ENCODE assay signal across 8 cellular contexts in the genomic region with DNA sequence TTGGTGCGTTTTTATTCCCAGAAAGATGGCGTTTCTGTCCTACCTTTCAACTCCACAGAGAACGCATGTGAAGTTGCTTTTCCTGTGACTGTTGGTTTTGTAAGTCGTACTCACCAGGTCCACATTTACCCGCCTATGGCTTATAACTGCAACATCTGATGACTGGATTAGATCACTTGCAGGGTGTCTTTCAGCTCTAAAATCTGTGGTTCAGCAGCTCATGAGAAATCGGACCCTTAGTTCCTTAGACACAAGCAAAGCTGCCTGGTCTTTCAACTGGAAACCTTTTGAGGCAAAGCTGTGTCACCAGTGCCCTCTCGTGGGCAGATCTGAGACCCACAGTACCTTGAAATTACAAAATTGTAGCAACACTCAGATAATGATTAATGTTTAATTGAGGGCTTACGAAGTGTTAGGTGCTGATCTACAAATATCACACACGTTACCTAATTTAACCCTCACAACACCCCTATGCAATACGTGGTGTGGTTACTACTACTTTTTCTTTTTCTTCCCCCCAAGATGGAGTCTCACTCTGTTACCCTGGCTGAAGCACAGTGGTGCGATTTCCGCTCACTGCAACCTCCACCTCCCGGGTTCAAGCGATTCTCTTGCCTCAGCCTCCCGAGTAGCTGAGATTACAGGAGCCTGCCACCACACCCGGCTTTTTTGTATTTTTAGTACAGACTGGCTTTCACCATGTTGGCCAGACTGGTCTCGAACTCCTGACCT.
DNase-seq lines count a peak whose midpoint lies in the region; ATAC-seq and TF ChIP-seq lines count a peak whose summit lies in the region.

No MANE protein-coding gene starts in this region.

- H3K27ac Mint-ChIP-seq in CD8-positive, alpha-beta memory T cell: peak overlapping the region; percentile 79 to 99 (median 94)
- H3K27ac Mint-ChIP-seq in endodermal cell: no peak overlapping the region
- peak overlapping the region in 1 of 6 donors; percentile 33 for H3K27ac Mint-ChIP-seq in naive B cell
- no peak overlapping the region for H3K27ac Mint-ChIP-seq in stimulated activated memory B cell treated with anti-CD40 and anti-IgM and Interleukin-4, amounts not matched to agents 10 μg/mL and 1 μg/mL and 100 μg/mL, for 72 hours

- ATAC-seq in naive B cell (ENCODE audit: low read depth in 2 of 2): peak; percentile 69 to 82
- peak; percentile 67 for ATAC-seq in stimulated activated memory B cell treated with anti-CD40 and anti-IgM and Interleukin-4, amounts not matched to agents 10 μg/mL and 1 μg/mL and 100 μg/mL, for 72 hours
- ATAC-seq in GM21381 (IDR thresholded peaks at IDR 0.05; ENCODE audit: unreplicated experiment): no peak

- no peak overlapping the region for H3K9ac ChIP-seq in endodermal cell (ENCODE audit: extremely low read depth, low read length, poor library complexity, severe bottlenecking)

- peaks cover 12% of the 10 kb centered on the region for H3K4me1 ChIP-seq in CD8-positive, alpha-beta memory T cell (ENCODE audit: insufficient read depth, low read length)
- H3K4me1 ChIP-seq in endodermal cell (ENCODE audit: control insufficient read depth, insufficient read depth, low read length): no peaks in the 10 kb centered on the region

- H3K9me3 ChIP-seq in CD8-positive, alpha-beta memory T cell (ENCODE audit: low read length): no peaks in the 10 kb centered on the region
- H3K9me3 ChIP-seq in endodermal cell (ENCODE audit: control insufficient read depth, low read length): no peaks in the 10 kb centered on the region

- H3K4me1 Mint-ChIP-seq in CD8-positive, alpha-beta memory T cell: peaks cover 25 to 34% (median 29%) of the 10 kb centered on the region in 3 donors
- H3K4me1 Mint-ChIP-seq in endodermal cell (peaks cover 10% of the 10 kb centered on the region), naive B cell (peaks cover 15 to 25% (median 17%) of the 10 kb centered on the region in 3 donors)
- H3K4me1 Mint-ChIP-seq in stimulated activated memory B cell treated with anti-CD40 and anti-IgM and Interleukin-4, amounts not matched to agents 10 μg/mL and 1 μg/mL and 100 μg/mL, for 72 hours: peaks cover 14% of the 10 kb centered on the region

- H3K4me3 Mint-ChIP-seq in CD8-positive, alpha-beta memory T cell: peak overlapping the region; percentile 48 to 86 (median 77)
- H3K4me3 Mint-ChIP-seq in endodermal cell: no peak overlapping the region
- H3K4me3 Mint-ChIP-seq in naive B cell: no peak overlapping the region
- no peak overlapping the region for H3K4me3 Mint-ChIP-seq in stimulated activated memory B cell treated with anti-CD40 and anti-IgM and Interleukin-4, amounts not matched to agents 10 μg/mL and 1 μg/mL and 100 μg/mL, for 72 hours

- no peaks in the 10 kb centered on the region for H3K9me3 Mint-ChIP-seq in CD8-positive, alpha-beta memory T cell
- no peaks in the 10 kb centered on the region for H3K9me3 Mint-ChIP-seq in endodermal cell
- peaks cover 0 to 2% (median 0%) of the 10 kb centered on the region in 7 donors for H3K9me3 Mint-ChIP-seq in naive B cell
- no peaks in the 10 kb centered on the region for H3K9me3 Mint-ChIP-seq in stimulated activated memory B cell treated with anti-CD40 and anti-IgM and Interleukin-4, amounts not matched to agents 10 μg/mL and 1 μg/mL and 100 μg/mL, for 72 hours

- H3K27ac ChIP-seq in CD8-positive, alpha-beta memory T cell (ENCODE audit: low read depth, low read length): no peak overlapping the region
- no peak overlapping the region for H3K27ac ChIP-seq in endodermal cell (ENCODE audit: low read depth, low read length)

- CTCF ChIA-PET in CD8-positive, alpha-beta memory T cell (lab: Charles Lee): interaction anchor here (0.6 to 3.9 kb wide), 41 partner anchors 8 to 811 kb away, joined by 3 to 29 read pairs (median 4); a partner anchor contains a TSS

- no peaks in the 10 kb centered on the region for H3K27me3 ChIP-seq in CD8-positive, alpha-beta memory T cell (ENCODE audit: insufficient read depth, low read length, poor library complexity, severe bottlenecking)
- H3K27me3 ChIP-seq in H7 (ENCODE audit: control insufficient read depth, insufficient read depth, low read length) (no peaks in the 10 kb centered on the region; the same call in 1 of the 2 replicates), endodermal cell (ENCODE audit: control insufficient read depth, insufficient read depth, low read length, poor library complexity, severe bottlenecking) (no peaks in the 10 kb centered on the region)

- TF ChIP-seq CTCF in endodermal cell (conservative IDR thresholded peaks at IDR 0.05): peak; percentile 86

- peaks cover 1 to 5% of the 10 kb centered on the region in 2 donors for H3K27me3 Mint-ChIP-seq in CD8-positive, alpha-beta memory T cell
- peaks cover 5% of the 10 kb centered on the region for H3K27me3 Mint-ChIP-seq in endodermal cell (ENCODE audit: insufficient read depth)
- no peaks in the 10 kb centered on the region for H3K27me3 Mint-ChIP-seq in naive B cell
- H3K27me3 Mint-ChIP-seq in stimulated activated memory B cell treated with anti-CD40 and anti-IgM and Interleukin-4, amounts not matched to agents 10 μg/mL and 1 μg/mL and 100 μg/mL, for 72 hours: no peaks in the 10 kb centered on the region

- no peaks in the 10 kb centered on the region for H3K36me3 ChIP-seq in CD8-positive, alpha-beta memory T cell (ENCODE audit: insufficient read depth, low read length)
- no peaks in the 10 kb centered on the region for H3K36me3 ChIP-seq in H7 (replicated peaks; ENCODE audit: control insufficient read depth, insufficient read depth, low read length)
- H3K36me3 ChIP-seq in endodermal cell (ENCODE audit: control insufficient read depth, insufficient read depth, low read length): no peaks in the 10 kb centered on the region

- POLR2A ChIA-PET in CD8-positive, alpha-beta memory T cell (lab: Charles Lee): interaction anchor here (1.1 to 1.5 kb wide), 2 partner anchors 26 to 31 kb away, joined by 3 to 9 read pairs; no protein-coding TSS in a partner anchor

- H3K4me3 ChIP-seq in CD8-positive, alpha-beta memory T cell (ENCODE audit: low read length): peak overlapping the region; percentile 29
- no peak overlapping the region for H3K4me3 ChIP-seq in H7 (ENCODE audit: insufficient read depth, low read depth, low read length)
- no peak overlapping the region for H3K4me3 ChIP-seq in endodermal cell (ENCODE audit: low read length)

- peak; percentile 54 to 80 (median 68) for DNase-seq in CD8-positive, alpha-beta memory T cell
- DNase-seq in H7 (peak; percentile 57), NOMO-1 treated with dmso at 0.1 percent for 144 hours (lab: John Stamatoyannopoulos, UW; ENCODE audit: unreplicated experiment) (peak; percentile 39), endodermal cell (peak; percentile 85), naive B cell (peak; percentile 42)
- peak; percentile 50 to 56 for DNase-seq in activated CD8-positive, alpha-beta memory T cell treated with anti-CD3 and anti-CD28 coated beads for 4 hours (ENCODE audit: low read depth in 2 of 2)

- 71 to 73% methylated on average over 13 to 17 of the region's 17 CpGs for WGBS in endodermal cell (ENCODE audit: insufficient coverage in 1 of 2, insufficient read length in 1 of 2), 2 experiments

- no peaks in the 10 kb centered on the region for H3K36me3 Mint-ChIP-seq in CD8-positive, alpha-beta memory T cell
- H3K36me3 Mint-ChIP-seq in endodermal cell (ENCODE audit: low read depth): no peaks in the 10 kb centered on the region
- H3K36me3 Mint-ChIP-seq in naive B cell: no peaks in the 10 kb centered on the region
- no peaks in the 10 kb centered on the region for H3K36me3 Mint-ChIP-seq in stimulated activated memory B cell treated with anti-CD40 and anti-IgM and Interleukin-4, amounts not matched to agents 10 μg/mL and 1 μg/mL and 100 μg/mL, for 72 hours

Comparison
In these comparisons a context has a peak if more than half of its experiments do, and no peak if none do; other contexts are left out.
1. H3K27ac Mint-ChIP-seq: peak in CD8-positive, alpha-beta memory T cell (8 of 8); none in endodermal cell (single experiment) and stimulated activated memory B cell treated with anti-CD40 and anti-IgM and Interleukin-4, amounts not matched to agents 10 μg/mL and 1 μg/mL and 100 μg/mL, for 72 hours (single experiment).
2. H3K4me3 Mint-ChIP-seq: peak in CD8-positive, alpha-beta memory T cell (7 of 7); none in endodermal cell (single experiment), naive B cell (0 of 8) and stimulated activated memory B cell treated with anti-CD40 and anti-IgM and Interleukin-4, amounts not matched to agents 10 μg/mL and 1 μg/mL and 100 μg/mL, for 72 hours (single experiment).
3. Peak in every context shown above with its lines, with median percentiles within 50 percentile points of each other: DNase-seq.